In the genomic region with DNA sequence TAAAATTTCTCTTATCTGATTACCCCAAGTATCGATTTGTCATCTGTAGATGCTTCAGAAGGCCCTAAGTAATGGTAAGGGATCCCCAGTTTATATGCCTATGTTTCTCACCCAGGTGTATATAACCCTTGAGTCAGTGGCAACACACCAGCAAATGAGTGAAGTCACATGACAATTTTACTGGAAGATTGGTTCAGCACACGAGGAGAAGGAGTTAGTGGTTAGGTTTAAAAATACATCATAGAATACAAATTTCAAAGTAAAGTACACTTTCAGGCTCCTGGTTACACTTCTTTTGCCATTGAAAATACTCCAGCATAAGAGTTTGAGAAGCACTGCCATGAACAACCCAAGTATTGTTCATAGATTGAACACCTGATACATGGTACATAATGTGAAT, we compare ENCODE assay signal across 28 cellular contexts.
"Had no signal": no experiment of that assay in that cellular context is flagged by ENCODE, and none has a peak within 500 bp of the region (broad histone marks: within the 10 kb centered on the region; RNA-seq: fewer than 3 reads in every experiment).

No MANE protein-coding gene starts in this region.

- H3K4me2 ChIP-seq: hepatocyte had no signal

- H3K79me2 ChIP-seq: hepatocyte had no signal

- FAIRE-seq: endometrium, endothelial cell of umbilical vein, frontal cortex had no signal

- ATAC-seq: effector memory CD8-positive, alpha-beta T cell; esophagus mucosa; foreskin keratinocyte; gastrocnemius medialis; gastroesophageal sphincter; heart left ventricle; heart right ventricle had no signal

- H3K27me3 ChIP-seq: colonic mucosa, esophagus muscularis mucosa, esophagus squamous epithelium, foreskin keratinocyte, gastrocnemius medialis, gastroesophageal sphincter, heart left ventricle, hepatocyte had no signal

- DNase-seq: colonic mucosa; cortex of kidney; dermis blood vessel endothelial cell; dorsolateral prefrontal cortex; effector CD4-positive, alpha-beta T cell; effector CD8-positive, alpha-beta T cell; effector memory CD4-positive, alpha-beta T cell; effector memory CD8-positive, alpha-beta T cell; endodermal cell; erythroblast; esophagus squamous epithelium; foreskin fibroblast; foreskin keratinocyte; foreskin melanocyte; gastrocnemius medialis; glutamatergic neuron; head of caudate nucleus; heart left ventricle; heart right ventricle had no signal

- H3K36me3 ChIP-seq: colonic mucosa, esophagus muscularis mucosa, esophagus squamous epithelium, gastrocnemius medialis, gastroesophageal sphincter, heart left ventricle, heart right ventricle had no signal

- H2AFZ ChIP-seq: hepatocyte had no signal

- H3K4me1 ChIP-seq: colonic mucosa, esophagus squamous epithelium, gastrocnemius medialis, gastroesophageal sphincter had no signal

- H3K9me3 ChIP-seq: colonic mucosa, esophagus muscularis mucosa, esophagus squamous epithelium, gastrocnemius medialis, gastroesophageal sphincter, heart left ventricle, heart right ventricle had no signal

- H3K27ac ChIP-seq: colonic mucosa, coronary artery, dorsolateral prefrontal cortex, epithelial cell of prostate, esophagus muscularis mucosa, esophagus squamous epithelium, foreskin keratinocyte, gastrocnemius medialis, gastroesophageal sphincter, heart left ventricle, heart right ventricle, hepatocyte had no signal

- H3K4me3 ChIP-seq: colonic mucosa, coronary artery, dorsolateral prefrontal cortex, esophagus muscularis mucosa, esophagus squamous epithelium, gastrocnemius medialis, gastroesophageal sphincter, heart left ventricle, heart right ventricle, hepatocyte had no signal
